ENCODE assay signal across 21 cellular contexts in genomic region chr4:116401293-116401692, GRCh38.
"Had no signal": no experiment of that assay in that cellular context is flagged by ENCODE, and none has a peak within 500 bp of the region (broad histone marks: within the 10 kb centered on the region; RNA-seq: fewer than 3 reads in every experiment).

No MANE protein-coding gene starts in this region.

- H3K27ac ChIP-seq: epithelial cell of prostate, esophagus squamous epithelium, left ventricle myocardium inferior, lower lobe of right lung, neural progenitor cell, ovary, stomach, thoracic aorta, transverse colon had no signal

- H3K9me3 ChIP-seq: esophagus squamous epithelium, left ventricle myocardium inferior, lower lobe of right lung, ovary, stomach, thoracic aorta, transverse colon had no signal

- DNase-seq: effector memory CD4-positive, alpha-beta T cell; esophagus squamous epithelium; foreskin fibroblast; immature natural killer cell; left ventricle myocardium inferior; lower lobe of right lung; midbrain; nucleus accumbens; ovary; right cardiac atrium; small intestine; stimulated activated CD4-positive, alpha-beta T cell treated with anti-CD3 and anti-CD28 coated beads, Interleukin-12 subunit alpha, Interleukin-12 subunit beta, amount 100 ng/mL, for 4 hours; stimulated activated naive CD4-positive, alpha-beta T cell; stomach; substantia nigra; transverse colon had no signal

- H3K9ac ChIP-seq: neural progenitor cell had no signal

- FAIRE-seq: keratinocyte had no signal

- ATAC-seq: lower lobe of right lung; natural killer cell treated with Interleukin-12 subunit alpha and Interleukin-12 subunit beta and Interleukin-15 and Interleukin-18, amount 100 ng/mL, for 72 hours; right cardiac atrium had no signal

- H2AFZ ChIP-seq: neural progenitor cell had no signal

- H3K36me3 ChIP-seq: esophagus squamous epithelium, left ventricle myocardium inferior, lower lobe of right lung, neural progenitor cell, ovary, stomach, thoracic aorta, transverse colon had no signal

- H3K4me2 ChIP-seq: neural progenitor cell had no signal

- H3K27me3 ChIP-seq: esophagus squamous epithelium, neural progenitor cell, ovary, stomach, transverse colon had no signal

- H3K4me1 ChIP-seq: esophagus squamous epithelium, left ventricle myocardium inferior, lower lobe of right lung, neural progenitor cell, stomach, transverse colon had no signal

- H3K4me3 ChIP-seq: esophagus squamous epithelium, left ventricle myocardium inferior, lower lobe of right lung, neural progenitor cell, ovary, stomach, thoracic aorta, transverse colon had no signal
